8 cellular contexts compared by ENCODE assay signal in genomic region chr19:6273701-6274601, GRCh38. TPM values are rescaled to one million over a fixed set of nuclear protein-coding genes. Genes with fewer than 3 reads are reported as not detected.
DNase-seq lines count a peak whose midpoint lies in the region; ATAC-seq and TF ChIP-seq lines count a peak whose summit lies in the region.

No MANE protein-coding gene starts in this region.

- no peak overlapping the region for H3K4me3 ChIP-seq in endocrine pancreas (ENCODE audit: control insufficient read depth, insufficient read depth, low read length)
- peak overlapping the region in 3 of 4 donors; percentile 1 to 11 (median 10) for H3K4me3 ChIP-seq in upper lobe of left lung

- H3K9ac ChIP-seq in endocrine pancreas (ENCODE audit: control insufficient read depth, insufficient read depth, low read length), result peak overlapping the region; percentile 74

- 11 to 16% methylated on average over 16 to 30 of the region's 30 CpGs for WGBS in upper lobe of left lung, 2 donors

- H3K9me3 ChIP-seq in endocrine pancreas (ENCODE audit: control insufficient read depth, low read length) (no peaks in the 10 kb centered on the region), upper lobe of left lung (no peaks in the 10 kb centered on the region)

- TF ChIP-seq CTCF in upper lobe of left lung (IDR thresholded peaks at IDR 0.05), result peak in 1 of 6 experiments; percentile 7

- no peaks in the 10 kb centered on the region for H3K27me3 ChIP-seq in endocrine pancreas (ENCODE audit: control insufficient read depth, insufficient read depth, low read length)
- no peaks in the 10 kb centered on the region for H3K27me3 ChIP-seq in upper lobe of left lung

- DNase-seq in EH (ENCODE audit: low read depth) (peak; percentile 97), NOMO-1 treated with dmso at 0.1 percent for 144 hours (lab: John Stamatoyannopoulos, UW; ENCODE audit: unreplicated experiment) (peak; percentile 74), mesenteric fat pad (ENCODE audit: low spot score) (peak; percentile 93), upper lobe of left lung (peak; percentile 86 to 93)
- DNase-seq in activated CD8-positive, alpha-beta memory T cell treated with anti-CD3 and anti-CD28 coated beads, Interleukin-2, amount 50 U/mL, for 48 hours, result no peak

- TF ChIP-seq POLR2A in upper lobe of left lung (IDR thresholded peaks at IDR 0.05), result peak in 2 of 4 donors; percentile 17 to 43

- ATAC-seq in upper lobe of left lung (ENCODE audit: low FRiP score in 2 of 2), result peak; percentile 88
- ATAC-seq in HG03280 (IDR thresholded peaks at IDR 0.05; ENCODE audit: unreplicated experiment), result no peak
- ATAC-seq in HG03439 (IDR thresholded peaks at IDR 0.05; ENCODE audit: unreplicated experiment), result no peak

- H3K36me3 ChIP-seq in endocrine pancreas (ENCODE audit: control insufficient read depth, insufficient read depth, low read length) (no peaks in the 10 kb centered on the region), upper lobe of left lung (peaks cover 0 to 15% (median 11%) of the 10 kb centered on the region in 4 donors)

- peak; percentile 32 to 92 (median 85) for TF ChIP-seq EP300 in upper lobe of left lung (IDR thresholded peaks at IDR 0.05)

- H3K4me1 ChIP-seq in endocrine pancreas (ENCODE audit: control insufficient read depth, insufficient read depth, low read length) (no peaks in the 10 kb centered on the region), upper lobe of left lung (peaks cover 95 to 100% (median 99%) of the 10 kb centered on the region in 4 donors)

- peak overlapping the region; percentile 89 to 95 (median 92) for H3K27ac ChIP-seq in upper lobe of left lung

RNA-seq across cellular contexts. Expression of gene MLLT1, which starts 5.8 kb away (rescaled TPM):
- total RNA-seq in mesenteric fat pad (62.3 TPM), upper lobe of left lung (10 to 100 TPM; 22.1 to 98.9 (median 49.3) TPM)

RNA-seq across cellular contexts. Expression of gene ACER1, which starts 59.5 kb away (rescaled TPM):
- total RNA-seq in mesenteric fat pad, result not detected
- not detected for total RNA-seq in upper lobe of left lung

Comparison
In these comparisons a context has a peak if more than half of its experiments do, and no peak if none do; other contexts are left out.
1. ATAC-seq: peak in upper lobe of left lung (2 of 2); none in HG03280 (single experiment) and HG03439 (single experiment).